Comparison of ENCODE assay signal across 14 cellular contexts in the genomic region with DNA sequence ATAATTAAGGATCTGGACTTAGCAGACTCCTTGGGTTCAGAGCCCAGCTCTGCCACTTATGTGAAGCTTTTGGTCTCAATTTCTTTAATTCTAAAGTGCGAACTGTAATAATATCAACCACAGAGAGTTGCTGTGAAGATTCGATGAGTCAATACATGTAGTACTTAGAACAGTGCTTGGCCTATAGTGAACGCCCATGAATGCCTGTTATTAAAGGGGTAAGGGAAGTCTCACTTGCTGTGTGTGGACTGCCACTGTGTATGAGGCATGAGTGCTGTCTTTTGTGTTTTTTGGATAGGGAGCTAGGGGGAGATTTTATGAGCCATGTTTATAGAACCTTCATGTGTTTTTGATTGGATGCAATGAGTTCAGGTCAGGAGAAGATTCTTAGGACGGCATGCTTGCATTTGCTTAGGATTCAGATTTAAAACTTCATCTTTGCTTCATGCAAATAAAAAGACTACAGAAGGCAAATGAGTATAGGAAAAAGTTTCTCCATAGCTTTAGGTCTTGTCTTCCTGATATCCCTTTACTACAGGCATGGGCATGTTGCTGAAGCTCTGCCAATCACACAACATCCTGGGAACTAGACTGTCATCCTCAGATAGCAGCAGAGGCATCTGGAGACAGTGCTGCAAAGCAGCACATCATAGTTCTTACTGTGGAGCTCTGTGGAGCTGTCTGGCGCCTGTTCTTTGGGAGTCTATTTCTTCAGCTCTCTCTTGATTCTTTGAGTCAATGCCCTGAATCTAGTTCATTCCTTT.
"Had no signal": no experiment of that assay in that cellular context is flagged by ENCODE, and none has a peak within 500 bp of the region (broad histone marks: within the 10 kb centered on the region; RNA-seq: fewer than 3 reads in every experiment).

No MANE protein-coding gene starts in this region.

- H3K27me3 Mint-ChIP-seq: activated CD4-positive, alpha-beta T cell treated with anti-CD3 and anti-CD28 coated beads, Interleukin-2, amount 10 ng/mL, durations not matched to agents 24 days and 14 days; activated naive CD4-positive, alpha-beta T cell treated with anti-CD3 and anti-CD28 coated beads, Interleukin-2, amount 50 U/mL, for 24 hours; effector memory CD8-positive, alpha-beta T cell; stimulated activated naive B cell treated with anti-CD40 and anti-IgM and Interleukin-4, amounts not matched to agents 10 μg/mL and 1 μg/mL and 100 μg/mL, for 72 hours had no signal

- DNase-seq: activated CD4-positive, alpha-beta T cell treated with anti-CD3 and anti-CD28 coated beads, Interleukin-2, amount 10 ng/mL, durations not matched to agents 24 days and 14 days; activated effector memory CD4-positive, alpha-beta T cell treated with Interleukin-2 at 50 U/mL for 16 hours; activated T-cell treated with anti-CD3 and anti-CD28 coated beads, Interleukin-2, amount 50 U/mL, for 1 hour; body of pancreas; effector memory CD8-positive, alpha-beta T cell; glutamatergic neuron; nephron progenitor cell; spleen; stimulated activated CD4-positive, alpha-beta T cell treated with anti-CD3 and anti-CD28 coated beads, Interleukin-1b, Interleukin-23, amount 100 ng/mL, for 48 hours; stimulated activated naive B cell treated with anti-CD40 and anti-IgM and Interleukin-4, amounts not matched to agents 10 μg/mL and 1 μg/mL and 100 μg/mL, for 72 hours had no signal

- H3K27ac ChIP-seq: spleen had no signal

- H3K4me3 ChIP-seq: body of pancreas, spleen had no signal

- H3K4me1 Mint-ChIP-seq: activated CD4-positive, alpha-beta T cell treated with anti-CD3 and anti-CD28 coated beads, Interleukin-2, amount 10 ng/mL, durations not matched to agents 24 days and 14 days; activated naive CD4-positive, alpha-beta T cell treated with anti-CD3 and anti-CD28 coated beads, Interleukin-2, amount 50 U/mL, for 24 hours had no signal

- H3K9me3 ChIP-seq: body of pancreas, spleen had no signal

- H3K27me3 ChIP-seq: body of pancreas, spleen had no signal

- H3K36me3 ChIP-seq: spleen had no signal

- H3K27ac Mint-ChIP-seq: activated CD4-positive, alpha-beta T cell treated with anti-CD3 and anti-CD28 coated beads, Interleukin-2, amount 10 ng/mL, durations not matched to agents 24 days and 14 days; activated naive CD4-positive, alpha-beta T cell treated with anti-CD3 and anti-CD28 coated beads, Interleukin-2, amount 50 U/mL, for 24 hours; effector memory CD8-positive, alpha-beta T cell; memory B cell; nephron progenitor cell; stimulated activated naive B cell treated with anti-CD40 and anti-IgM and Interleukin-4, amounts not matched to agents 10 μg/mL and 1 μg/mL and 100 μg/mL, for 72 hours had no signal

- ATAC-seq: effector memory CD8-positive, alpha-beta T cell; sciatic nerve; stimulated activated naive B cell treated with anti-CD40 and anti-IgM and Interleukin-4, amounts not matched to agents 10 μg/mL and 1 μg/mL and 100 μg/mL, for 72 hours had no signal

- H3K9me3 Mint-ChIP-seq: activated CD4-positive, alpha-beta T cell treated with anti-CD3 and anti-CD28 coated beads, Interleukin-2, amount 10 ng/mL, durations not matched to agents 24 days and 14 days; activated naive CD4-positive, alpha-beta T cell treated with anti-CD3 and anti-CD28 coated beads, Interleukin-2, amount 50 U/mL, for 24 hours; effector memory CD8-positive, alpha-beta T cell; memory B cell; nephron progenitor cell; stimulated activated naive B cell treated with anti-CD40 and anti-IgM and Interleukin-4, amounts not matched to agents 10 μg/mL and 1 μg/mL and 100 μg/mL, for 72 hours; WTC11 had no signal

- H3K4me1 ChIP-seq: body of pancreas, spleen had no signal

- H3K4me3 Mint-ChIP-seq: activated CD4-positive, alpha-beta T cell treated with anti-CD3 and anti-CD28 coated beads, Interleukin-2, amount 10 ng/mL, durations not matched to agents 24 days and 14 days; activated naive CD4-positive, alpha-beta T cell treated with anti-CD3 and anti-CD28 coated beads, Interleukin-2, amount 50 U/mL, for 24 hours; effector memory CD8-positive, alpha-beta T cell; memory B cell; nephron progenitor cell; stimulated activated naive B cell treated with anti-CD40 and anti-IgM and Interleukin-4, amounts not matched to agents 10 μg/mL and 1 μg/mL and 100 μg/mL, for 72 hours; WTC11 had no signal

- H3K36me3 Mint-ChIP-seq: activated naive CD4-positive, alpha-beta T cell treated with anti-CD3 and anti-CD28 coated beads, Interleukin-2, amount 50 U/mL, for 24 hours; memory B cell; stimulated activated naive B cell treated with anti-CD40 and anti-IgM and Interleukin-4, amounts not matched to agents 10 μg/mL and 1 μg/mL and 100 μg/mL, for 72 hours; WTC11 had no signal
